ENCODE assay signal across 8 cellular contexts in the genomic region with DNA sequence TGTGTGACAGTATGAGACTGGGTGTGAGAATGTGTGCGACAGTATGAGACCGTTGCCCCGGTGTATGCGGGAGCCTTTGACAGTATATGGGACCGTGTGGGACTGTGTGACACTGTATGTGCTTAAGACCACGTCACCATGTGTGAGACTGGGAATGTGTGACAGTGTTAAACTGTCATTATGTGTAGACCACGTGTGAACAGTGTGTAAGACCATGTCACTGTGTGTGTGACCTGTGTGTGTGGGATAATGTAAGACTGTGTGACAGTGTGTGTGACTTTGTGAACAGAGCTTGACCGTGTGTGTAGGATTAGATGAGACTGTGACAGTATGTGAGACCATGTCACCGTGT. TPM values are rescaled to one million over a fixed set of nuclear protein-coding genes. Genes with fewer than 3 reads are reported as not detected.
DNase-seq lines count a peak whose midpoint lies in the region; ATAC-seq and TF ChIP-seq lines count a peak whose summit lies in the region.

No MANE protein-coding gene starts in this region.

- H3K4me3 ChIP-seq in DOHH2 (ENCODE audit: low read length) (peak overlapping the region; percentile 85), KMS-11 (IDR thresholded peaks at IDR 0.05; ENCODE audit: insufficient read depth, low read depth, low read length) (no peak overlapping the region), colonic mucosa (peak overlapping the region; percentile 75), neural cell (ENCODE audit: low read length) (peak overlapping the region; percentile 81)

- H3K36me3 ChIP-seq in DOHH2 (ENCODE audit: control insufficient read depth, low read length) (peaks cover 5% of the 10 kb centered on the region), KMS-11 (ENCODE audit: insufficient read depth) (peaks cover 11% of the 10 kb centered on the region), colonic mucosa (no peaks in the 10 kb centered on the region), neural cell (ENCODE audit: insufficient read depth, low read length) (peaks cover 29% of the 10 kb centered on the region)

- H3K27me3 ChIP-seq in DOHH2 (ENCODE audit: control insufficient read depth, low read length): no peaks in the 10 kb centered on the region
- H3K27me3 ChIP-seq in KMS-11 (ENCODE audit: insufficient read depth, low read depth): no peaks in the 10 kb centered on the region
- H3K27me3 ChIP-seq in colonic mucosa: no peaks in the 10 kb centered on the region
- no peaks in the 10 kb centered on the region for H3K27me3 ChIP-seq in neural cell (ENCODE audit: insufficient read depth, low read depth, low read length)

- DNase-seq in colonic mucosa (no peak), NCI-H1048 (lab: John Stamatoyannopoulos, UW) (no peak), NCI-H345 treated with DMSO at 0.1 percent for 48 hours (lab: John Stamatoyannopoulos, UW; ENCODE audit: unreplicated experiment) (no peak), DMS114 treated with DMSO at 0.1 percent for 48 hours (lab: John Stamatoyannopoulos, UW; ENCODE audit: unreplicated experiment) (no peak)

- H4K20me1 ChIP-seq in DOHH2 (ENCODE audit: control insufficient read depth, insufficient read depth, low read depth, low read length) (no peaks in the 10 kb centered on the region), KMS-11 (ENCODE audit: insufficient read depth) (no peaks in the 10 kb centered on the region), neural cell (ENCODE audit: insufficient read depth) (no peaks in the 10 kb centered on the region)

- TF ChIP-seq CTCF in DOHH2 (IDR thresholded peaks at IDR 0.05; ENCODE audit: low read depth, low read length, poor library complexity, severe bottlenecking) (no peak), KMS-11 (conservative IDR thresholded peaks at IDR 0.05; ENCODE audit: low read depth, low read length) (no peak), colonic mucosa (IDR thresholded peaks at IDR 0.05) (no peak), neural cell (IDR thresholded peaks at IDR 0.05; ENCODE audit: poor library complexity, severe bottlenecking) (no peak)

- intact Hi-C loops in colonic mucosa (cut with DNase I): loop anchor here (10.0 kb wide), 1 partner anchor 190 kb away; the partner anchor contains the start of gene ZNF71

- no peak for TF ChIP-seq EP300 in neural cell (conservative IDR thresholded peaks at IDR 0.05; ENCODE audit: poor library complexity, severe bottlenecking)

- H3K9ac ChIP-seq in KMS-11 (peak overlapping the region; percentile 69; the same call in 1 of the 2 replicates), colonic mucosa (ENCODE audit: low read depth in 2 of 2, low read length in 2 of 2) (peak overlapping the region in 1 of 2 donors; percentile 74), neural cell (ENCODE audit: low read length) (peak overlapping the region; percentile 95)

- H3F3A ChIP-seq in DOHH2 (ENCODE audit: control insufficient read depth, insufficient read depth) (no peaks in the 10 kb centered on the region), neural cell (ENCODE audit: insufficient read depth, low read length, poor library complexity, severe bottlenecking) (no peaks in the 10 kb centered on the region)

- H3K79me2 ChIP-seq in DOHH2 (ENCODE audit: control insufficient read depth, low read length) (no peaks in the 10 kb centered on the region), KMS-11 (ENCODE audit: insufficient read depth, low read depth) (no peaks in the 10 kb centered on the region), neural cell (replicated peaks; ENCODE audit: insufficient read depth, low read length) (peaks cover 45% of the 10 kb centered on the region)

- H3K9me2 ChIP-seq in DOHH2 (replicated peaks; ENCODE audit: control insufficient read depth, low read length) (no peaks in the 10 kb centered on the region), neural cell (ENCODE audit: insufficient read depth, low read length) (no peaks in the 10 kb centered on the region)

- H3K9me3 ChIP-seq in DOHH2 (ENCODE audit: control insufficient read depth, insufficient read depth, low read length) (peaks cover 65% of the 10 kb centered on the region), colonic mucosa (peaks cover 6% of the 10 kb centered on the region), neural cell (ENCODE audit: low read length) (peaks cover 23% of the 10 kb centered on the region)

- peak overlapping the region; percentile 88 for H3K4me2 ChIP-seq in DOHH2 (ENCODE audit: low read length)
- H3K4me2 ChIP-seq in KMS-11: peak overlapping the region; percentile 70
- H3K4me2 ChIP-seq in neural cell (ENCODE audit: low read length): peak overlapping the region; percentile 96

- H2AFZ ChIP-seq in KMS-11 (ENCODE audit: low read depth) (peak overlapping the region; percentile 95), neural cell (ENCODE audit: low read depth, low read length) (peak overlapping the region; percentile 94)

- H3K4me1 ChIP-seq in DOHH2 (ENCODE audit: control insufficient read depth, low read length) (peaks cover 13% of the 10 kb centered on the region), KMS-11 (ENCODE audit: low read depth, poor library complexity, severe bottlenecking) (peaks cover 4% of the 10 kb centered on the region), colonic mucosa (no peaks in the 10 kb centered on the region)

- no peak for ATAC-seq in HG02973 (IDR thresholded peaks at IDR 0.05; ENCODE audit: unreplicated experiment)

- TF ChIP-seq RAD21 in neural cell (conservative IDR thresholded peaks at IDR 0.05): no peak

- H3K27ac ChIP-seq in DOHH2 (ENCODE audit: low read depth, low read length) (no peak overlapping the region), KMS-11 (no peak overlapping the region), colonic mucosa (no peak overlapping the region), neural cell (ENCODE audit: low read length) (peak overlapping the region; percentile 94)

TF ChIP-seq in neural cell, 6 proteins besides CTCF, POLR2A, EP300 and RAD21:
- TF ChIP-seq, protein P1, sequence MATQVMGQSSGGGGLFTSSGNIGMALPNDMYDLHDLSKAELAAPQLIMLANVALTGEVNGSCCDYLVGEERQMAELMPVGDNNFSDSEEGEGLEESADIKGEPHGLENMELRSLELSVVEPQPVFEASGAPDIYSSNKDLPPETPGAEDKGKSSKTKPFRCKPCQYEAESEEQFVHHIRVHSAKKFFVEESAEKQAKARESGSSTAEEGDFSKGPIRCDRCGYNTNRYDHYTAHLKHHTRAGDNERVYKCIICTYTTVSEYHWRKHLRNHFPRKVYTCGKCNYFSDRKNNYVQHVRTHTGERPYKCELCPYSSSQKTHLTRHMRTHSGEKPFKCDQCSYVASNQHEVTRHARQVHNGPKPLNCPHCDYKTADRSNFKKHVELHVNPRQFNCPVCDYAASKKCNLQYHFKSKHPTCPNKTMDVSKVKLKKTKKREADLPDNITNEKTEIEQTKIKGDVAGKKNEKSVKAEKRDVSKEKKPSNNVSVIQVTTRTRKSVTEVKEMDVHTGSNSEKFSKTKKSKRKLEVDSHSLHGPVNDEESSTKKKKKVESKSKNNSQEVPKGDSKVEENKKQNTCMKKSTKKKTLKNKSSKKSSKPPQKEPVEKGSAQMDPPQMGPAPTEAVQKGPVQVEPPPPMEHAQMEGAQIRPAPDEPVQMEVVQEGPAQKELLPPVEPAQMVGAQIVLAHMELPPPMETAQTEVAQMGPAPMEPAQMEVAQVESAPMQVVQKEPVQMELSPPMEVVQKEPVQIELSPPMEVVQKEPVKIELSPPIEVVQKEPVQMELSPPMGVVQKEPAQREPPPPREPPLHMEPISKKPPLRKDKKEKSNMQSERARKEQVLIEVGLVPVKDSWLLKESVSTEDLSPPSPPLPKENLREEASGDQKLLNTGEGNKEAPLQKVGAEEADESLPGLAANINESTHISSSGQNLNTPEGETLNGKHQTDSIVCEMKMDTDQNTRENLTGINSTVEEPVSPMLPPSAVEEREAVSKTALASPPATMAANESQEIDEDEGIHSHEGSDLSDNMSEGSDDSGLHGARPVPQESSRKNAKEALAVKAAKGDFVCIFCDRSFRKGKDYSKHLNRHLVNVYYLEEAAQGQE (IDR thresholded peaks at IDR 0.05; ENCODE audit: borderline replicate concordance): no peak
- TF ChIP-seq MXI1 (conservative IDR thresholded peaks at IDR 0.05; ENCODE audit: poor library complexity, severe bottlenecking): peak; percentile 35
- no peak for TF ChIP-seq POLR2AphosphoS5 (IDR thresholded peaks at IDR 0.05)
- no peak for TF ChIP-seq EZH2 (IDR thresholded peaks at IDR 0.05; ENCODE audit: borderline replicate concordance, insufficient read depth, low read length, poor library complexity, severe bottlenecking)
TF ChIP-seq in neural cell: peak in this region for 1.

RNA-seq across cellular contexts. Expression of gene ZNF583, which starts 0.5 kb away (rescaled TPM):
- total RNA-seq in colonic mucosa: 1 to 10 TPM; 1.3 to 2.1 TPM
- polyA plus RNA-seq in neural cell: 31.5 and 39.5 TPM in 2 replicates
- polyA minus RNA-seq in neural cell: 89.1 and 91.2 TPM in 2 replicates

RNA-seq across cellular contexts. Expression of gene ZNF582, which starts 11.3 kb away (rescaled TPM):
- 1 to 10 TPM; 1.1 to 1.4 TPM for total RNA-seq in colonic mucosa
- polyA plus RNA-seq in neural cell: 7.5 and 14.6 TPM in 2 replicates
- polyA minus RNA-seq in neural cell: 12.5 and 13.4 TPM in 2 replicates
